18 cellular contexts compared by ENCODE assay signal in the genomic region with DNA sequence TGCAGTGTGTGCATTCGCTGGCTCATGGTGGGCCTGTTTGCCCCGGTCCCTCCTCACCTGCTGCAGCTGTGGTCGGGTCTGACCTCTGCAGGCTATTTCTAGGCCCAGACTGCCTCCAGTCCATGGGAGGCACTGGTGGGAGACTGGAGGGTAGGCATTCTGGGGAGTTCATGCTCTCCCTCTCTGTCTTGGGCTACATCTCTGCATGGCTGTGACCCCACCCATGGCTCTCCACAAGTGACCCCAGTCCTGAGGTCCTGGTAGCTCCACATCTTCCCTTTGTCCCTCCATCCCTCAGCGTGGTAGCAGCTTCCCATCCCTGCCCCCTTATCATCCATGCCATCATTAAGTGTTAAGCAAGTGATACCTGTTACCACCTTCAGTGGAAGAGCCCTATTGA.
"Had no signal": no experiment of that assay in that cellular context is flagged by ENCODE, and none has a peak within 500 bp of the region (broad histone marks: within the 10 kb centered on the region; RNA-seq: fewer than 3 reads in every experiment).

No MANE protein-coding gene starts in this region.

- H3K4me1 ChIP-seq: right atrium auricular region, thyroid gland, uterus had no signal

- ATAC-seq: left colon, left ventricle myocardium superior had no signal

- H3K36me3 Mint-ChIP-seq: type B pancreatic cell had no signal

- H3K4me3 Mint-ChIP-seq: dendritic cell treated with granulocyte-macrophage colony-stimulating factor and Interleukin-4, amounts not matched to agents 40 ng/mL and 50 ng/mL, for 4 days; type B pancreatic cell had no signal

- H3K27ac Mint-ChIP-seq: dendritic cell treated with granulocyte-macrophage colony-stimulating factor and Interleukin-4, amounts not matched to agents 40 ng/mL and 50 ng/mL, for 4 days; naive B cell; type B pancreatic cell had no signal

- H3K4me3 ChIP-seq: esophagus squamous epithelium, hepatocyte, lung, ovary, right atrium auricular region, thyroid gland, uterus had no signal

- DNase-seq: esophagus squamous epithelium; foreskin fibroblast; head of caudate nucleus; left colon; left ventricle myocardium superior; mesenchymal stem cell; naive B cell; ovary; small intestine; stimulated activated CD4-positive, alpha-beta T cell treated with anti-CD3 and anti-CD28 coated beads, Interleukin-12 subunit alpha, Interleukin-12 subunit beta, amount 100 ng/mL, for 4 hours; stimulated activated naive CD4-positive, alpha-beta T cell treated with Interleukin-2 at 50 U/mL for 16 hours; thyroid gland; uterus had no signal

- H3K9me3 ChIP-seq: ovary, thyroid gland, uterus had no signal

- H3K9me3 Mint-ChIP-seq: type B pancreatic cell had no signal

- H3K36me3 ChIP-seq: esophagus squamous epithelium, ovary, right atrium auricular region, thyroid gland, uterus had no signal

- H3K27ac ChIP-seq: esophagus squamous epithelium, hepatocyte, ovary, right atrium auricular region, thyroid gland, uterus had no signal

- H3K4me2 ChIP-seq: hepatocyte had no signal

- H3K27me3 ChIP-seq: hepatocyte, ovary, right atrium auricular region, thyroid gland, uterus had no signal

- H2AFZ ChIP-seq: hepatocyte had no signal
